In genomic region chr21:34724857-34725195, GRCh38 we compare ENCODE assay signal across 33 cellular contexts. TPM values are rescaled to one million over a fixed set of nuclear protein-coding genes. Genes with fewer than 3 reads are reported as not detected.
"Had no signal": no experiment of that assay in that cellular context is flagged by ENCODE, and none has a peak within 500 bp of the region (broad histone marks: within the 10 kb centered on the region; RNA-seq: fewer than 3 reads in every experiment).

No MANE protein-coding gene starts in this region.

- H3K4me1 ChIP-seq: adrenal gland, gastroesophageal sphincter had no signal

- DNase-seq: activated CD4-positive, alpha-beta T cell treated with anti-CD3 and anti-CD28 coated beads for 4 hours; activated CD4-positive, alpha-beta T cell treated with anti-CD3 and anti-CD28 coated beads, Interleukin-2, amount 50 U/mL, for 4 hours; activated CD4-positive, CD25-positive, alpha-beta regulatory T cell; activated naive CD4-positive, alpha-beta T cell treated with Interleukin-2 at 50 U/mL for 16 hours; activated T-cell treated with anti-CD3 and anti-CD28 coated beads for 4 hours; activated T-cell treated with anti-CD3 and anti-CD28 coated beads, Interleukin-2, amount 50 U/mL, for 72 hours; adrenal gland; aorta; brain microvascular endothelial cell; cortex of kidney; endodermal cell; head of caudate nucleus; hippocampal formation; left cardiac atrium; left ventricle myocardium superior; mucosa of descending colon; retina; small intestine; stimulated activated CD4-positive, alpha-beta T cell treated with anti-CD3 and anti-CD28 coated beads, Interleukin-4, amount 100 ng/mL, for 4 hours; stimulated activated CD8-positive, alpha-beta memory T cell treated with anti-CD3 and anti-CD28 coated beads, Interleukin-4, amount 100 ng/mL, for 48 hours; stimulated activated naive CD8-positive, alpha-beta T cell treated with anti-CD3 and anti-CD28 coated beads, Interleukin-15, amount 100 ng/mL, for 72 hours; substantia nigra; upper lobe of left lung had no signal

- H3K4me3 ChIP-seq: adrenal gland, gastroesophageal sphincter, mucosa of descending colon, pancreas, prostate gland, upper lobe of left lung, vagina had no signal

- H3K27ac ChIP-seq: adrenal gland, brain microvascular endothelial cell, gastroesophageal sphincter, neutrophil, prostate gland, upper lobe of left lung, vagina had no signal

- H3K9me3 ChIP-seq: adrenal gland, gastroesophageal sphincter, mucosa of descending colon, neutrophil, pancreas, prostate gland, upper lobe of left lung, vagina had no signal

- FAIRE-seq: keratinocyte, pancreas, small intestine had no signal

- H3K27me3 ChIP-seq: adrenal gland, brain microvascular endothelial cell, pancreas, upper lobe of left lung, vagina had no signal

- ATAC-seq: activated T-cell treated with anti-CD3 and anti-CD28 coated beads, Interleukin-2, amount 50 U/mL, for 72 hours; esophagus mucosa; gastroesophageal sphincter; left ventricle myocardium superior; stimulated activated memory B cell treated with anti-CD40 and anti-IgM and Interleukin-4, amounts not matched to agents 10 μg/mL and 1 μg/mL and 100 μg/mL, for 72 hours; stimulated activated naive CD8-positive, alpha-beta T cell treated with anti-CD3 and anti-CD28 coated beads, Interleukin-15, amount 100 ng/mL, for 72 hours had no signal

- H3K36me3 ChIP-seq: adrenal gland, brain microvascular endothelial cell, gastroesophageal sphincter, neutrophil, pancreas, prostate gland, upper lobe of left lung, vagina had no signal

RNA-seq across cellular contexts. Expression of gene CLIC6, which starts 56.0 kb away (rescaled TPM):
- total RNA-seq: lung microvascular endothelial cell, myocyte had no signal
- polyA plus RNA-seq: keratinocyte had no signal
